In the genomic region with DNA sequence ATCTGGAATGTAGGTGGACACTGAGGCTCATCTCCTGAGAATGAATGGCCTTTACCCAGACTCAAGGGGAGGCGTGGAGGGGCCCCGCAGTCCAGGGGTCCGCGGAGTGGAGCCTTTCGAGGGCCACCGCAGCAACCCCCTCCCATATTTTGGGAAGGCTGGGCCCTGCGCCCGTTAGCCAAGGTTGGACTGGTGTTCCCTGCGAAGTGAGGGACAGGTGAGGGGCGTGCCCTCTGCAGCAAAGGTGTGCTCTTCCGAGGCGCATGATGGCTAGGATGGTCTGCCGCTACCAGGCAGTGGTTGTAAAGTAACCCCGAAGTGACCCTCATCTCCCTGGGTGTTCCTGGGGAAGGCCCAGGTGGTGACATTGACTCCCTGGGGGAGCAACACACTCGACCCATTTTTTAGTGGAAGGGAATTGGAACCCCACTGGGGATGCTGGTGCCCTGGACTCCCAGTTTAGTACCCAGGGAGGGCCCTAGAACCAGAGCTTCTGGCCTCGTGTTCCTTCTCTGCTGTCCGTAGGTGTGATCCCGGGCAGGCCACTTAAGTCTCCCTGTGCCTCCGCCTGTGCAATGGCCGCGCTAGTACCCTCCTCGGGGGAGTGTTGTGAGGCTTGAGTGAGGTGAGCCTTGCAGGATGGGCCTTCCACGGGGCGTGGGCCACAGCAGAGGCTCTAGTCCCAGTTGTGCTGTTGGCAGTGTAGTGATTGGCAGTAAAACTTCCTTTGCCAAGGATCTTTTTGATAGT, we compare ENCODE assay signal across 9 cellular contexts. TPM values are rescaled to one million over a fixed set of nuclear protein-coding genes. Genes with fewer than 3 reads are reported as not detected.
DNase-seq lines count a peak whose midpoint lies in the region; ATAC-seq and TF ChIP-seq lines count a peak whose summit lies in the region.
"Had no signal": no experiment of that assay in that cellular context is flagged by ENCODE, and none has a peak within 500 bp of the region (broad histone marks: within the 10 kb centered on the region; RNA-seq: fewer than 3 reads in every experiment).

No MANE protein-coding gene starts in this region.

- no CpG with 5 or more reads among the region's 24 CpGs for WGBS in mesendoderm (ENCODE audit: extremely low coverage, insufficient coverage, low lambda C conversion rate)
- 33 to 55% methylated on average over 3 to 19 of the region's 24 CpGs for WGBS in transverse colon (ENCODE audit: low coverage in 1 of 2), 2 donors

- H3K56ac ChIP-seq in mesendoderm (ENCODE audit: low read length): peak overlapping the region; percentile 85

- H3K4me3 Mint-ChIP-seq in activated T-cell treated with anti-CD3 and anti-CD28 coated beads, Interleukin-2, amount 50 U/mL, for 4 hours: peak overlapping the region; percentile 72

- no peak overlapping the region for H2AK5ac ChIP-seq in mesendoderm (ENCODE audit: low read length)

- in situ Hi-C loops in transverse colon (cut with MboI; ENCODE audit: low pct_ligation_motif_present in 1 of 4, low pct_unique_long_range_greater_than_20kb in 1 of 4, low sequenced_read_pairs in 3 of 4): loop anchor here (10.0 to 25.0 kb wide), 6 partner anchors 119 to 394 kb away; a partner anchor contains a TSS

- H3K9ac ChIP-seq in mesendoderm (ENCODE audit: low read length): peak overlapping the region; percentile 77

- H2BK15ac ChIP-seq in mesendoderm (replicated peaks; ENCODE audit: low read depth): no peak overlapping the region

- TF ChIP-seq EP300 in transverse colon (IDR thresholded peaks at IDR 0.05; ENCODE audit: low read depth): no peak

- H3K4ac ChIP-seq in mesendoderm (ENCODE audit: low read depth, low read length): no peak overlapping the region

- H3K9me3 Mint-ChIP-seq in activated T-cell treated with anti-CD3 and anti-CD28 coated beads, Interleukin-2, amount 50 U/mL, for 4 hours: no peaks in the 10 kb centered on the region

- no peaks in the 10 kb centered on the region for H3K27me3 ChIP-seq in breast epithelium
- H3K27me3 ChIP-seq in mesendoderm (ENCODE audit: insufficient read depth, low read length, poor library complexity): no peaks in the 10 kb centered on the region
- peaks cover 3% of the 10 kb centered on the region for H3K27me3 ChIP-seq in transverse colon

- no peak overlapping the region for H2BK5ac ChIP-seq in mesendoderm (ENCODE audit: low read length)

- no peak overlapping the region for H3K18ac ChIP-seq in mesendoderm (ENCODE audit: low read length)

- H3K4me1 Mint-ChIP-seq in activated T-cell treated with anti-CD3 and anti-CD28 coated beads, Interleukin-2, amount 50 U/mL, for 4 hours (ENCODE audit: low read depth): peaks cover 14% of the 10 kb centered on the region

- H3K27ac ChIP-seq in breast epithelium (peak overlapping the region in 1 of 2 donors; percentile 65), mesendoderm (ENCODE audit: low read depth, low read length) (no peak overlapping the region), transverse colon (peak overlapping the region in 3 of 4 donors; percentile 64 to 67 (median 64))

- peak overlapping the region; percentile 68 for H3K4me2 ChIP-seq in mesendoderm (ENCODE audit: low read length)

- TF ChIP-seq CTCF in breast epithelium (IDR thresholded peaks at IDR 0.05): no peak
- TF ChIP-seq CTCF in transverse colon (IDR thresholded peaks at IDR 0.05): no peak

- H3K27me3 Mint-ChIP-seq in activated T-cell treated with anti-CD3 and anti-CD28 coated beads, Interleukin-2, amount 50 U/mL, for 4 hours (ENCODE audit: low read depth): no peaks in the 10 kb centered on the region

- H4K5ac ChIP-seq in mesendoderm (ENCODE audit: low read length): no peak overlapping the region

- ATAC-seq in activated T-cell treated with anti-CD3 and anti-CD28 coated beads, Interleukin-2, amount 50 U/mL, for 4 hours: no peak
- no peak for ATAC-seq in HG02852 (IDR thresholded peaks at IDR 0.05; ENCODE audit: unreplicated experiment)
- no peak for ATAC-seq in GM18909 (IDR thresholded peaks at IDR 0.05; ENCODE audit: poor library complexity, unreplicated experiment)

- H2BK120ac ChIP-seq in mesendoderm (ENCODE audit: low read depth, low read length): no peak overlapping the region

- no peaks in the 10 kb centered on the region for H3K79me2 ChIP-seq in mesendoderm (ENCODE audit: control insufficient read depth, insufficient read depth, low read length)

- intact Hi-C loops in breast epithelium (cut with DNase I; ENCODE audit: low total_unique reads) (loop anchor here (10.0 kb wide), 1 partner anchor 116 kb away; no protein-coding TSS in a partner anchor), transverse colon (cut with DNase I; ENCODE audit: low total_unique reads) (no loop called here)

- H3K23ac ChIP-seq in mesendoderm (ENCODE audit: low read length): peak overlapping the region; percentile 9

- H3K9me3 ChIP-seq in breast epithelium (no peaks in the 10 kb centered on the region), transverse colon (no peaks in the 10 kb centered on the region)

- H3K4me3 ChIP-seq in breast epithelium (peak overlapping the region; percentile 30 to 85 (median 66)), mesendoderm (ENCODE audit: low read length) (peak overlapping the region; percentile 63), transverse colon (peak overlapping the region; percentile 36 to 76 (median 66))

- H3K4me1 ChIP-seq in breast epithelium (no peaks in the 10 kb centered on the region), mesendoderm (ENCODE audit: control insufficient read depth, low read depth, low read length) (peaks cover 3% of the 10 kb centered on the region), transverse colon (peaks cover 0 to 13% (median 7%) of the 10 kb centered on the region in 4 donors)

- no peak for DNase-seq in activated T-cell treated with anti-CD3 and anti-CD28 coated beads, Interleukin-2, amount 50 U/mL, for 4 hours
- no peak for DNase-seq in activated T-cell treated with anti-CD3 and anti-CD28 coated beads, Interleukin-2, amount 50 U/mL, for 1 hour
- DNase-seq in breast epithelium (ENCODE audit: low spot score in 2 of 2): peak in 1 of 2 donors; percentile 15
- DNase-seq in mesendoderm: no peak
- no peak for DNase-seq in transverse colon
- no peak for DNase-seq in SIG-M5 treated with dmso at 0.1 percent for 504 hours (lab: John Stamatoyannopoulos, UW; ENCODE audit: unreplicated experiment)
- DNase-seq: DND-41 had no signal

- H3K36me3 ChIP-seq in breast epithelium: no peaks in the 10 kb centered on the region
- H3K36me3 ChIP-seq in mesendoderm (ENCODE audit: control insufficient read depth, insufficient read depth, low read length): no peaks in the 10 kb centered on the region
- H3K36me3 ChIP-seq in transverse colon: no peaks in the 10 kb centered on the region

- H3K36me3 Mint-ChIP-seq in activated T-cell treated with anti-CD3 and anti-CD28 coated beads, Interleukin-2, amount 50 U/mL, for 4 hours (ENCODE audit: insufficient read depth): peaks cover 2% of the 10 kb centered on the region

- no peaks in the 10 kb centered on the region for H3K79me1 ChIP-seq in mesendoderm (ENCODE audit: low read length)

- no peak for TF ChIP-seq POLR2A in breast epithelium (IDR thresholded peaks at IDR 0.05)
- no peak for TF ChIP-seq POLR2A in transverse colon (IDR thresholded peaks at IDR 0.05)

- no peak overlapping the region for H4K8ac ChIP-seq in mesendoderm (ENCODE audit: low read depth, low read length)

RNA-seq across cellular contexts. Expression of a gene that starts 0.8 kb away (rescaled TPM):
- total RNA-seq in activated T-cell treated with anti-CD3 and anti-CD28 coated beads, Interleukin-2, amount 50 U/mL, for 4 hours: 10 to 100 TPM; 13.9 to 16.5 (median 15.3) TPM
- total RNA-seq in breast epithelium: 1 to 10 TPM in 2 of 3 donors, under 1 TPM in 1; 0.48 to 8.5 (median 6.2) TPM
- 16.2 TPM for polyA plus RNA-seq in mesendoderm (2013, experiment 1 of 2)
- polyA plus RNA-seq in mesendoderm (2013, experiment 2 of 2): 16.9 TPM
- 1 to 10 TPM in 1 of 4 donors, under 1 TPM in 1, not detected in 2; 0.95 to 1.4 TPM for total RNA-seq in transverse colon

RNA-seq across cellular contexts. Expression of a gene that starts 57.6 kb away (rescaled TPM):
- total RNA-seq in activated T-cell treated with anti-CD3 and anti-CD28 coated beads, Interleukin-2, amount 50 U/mL, for 4 hours: not detected
- total RNA-seq in breast epithelium (not detected), transverse colon (1 to 10 TPM in 1 of 4 donors, under 1 TPM in 2, not detected in 1; 0.41 to 8.2 (median 0.64) TPM)
- not detected for polyA plus RNA-seq in mesendoderm (2013, experiment 1 of 2)
- polyA plus RNA-seq in mesendoderm (2013, experiment 2 of 2): not detected
